ENCODE assay signal across 42 cellular contexts in genomic region chr1:182965861-182966260, GRCh38. TPM values are rescaled to one million over a fixed set of nuclear protein-coding genes. Genes with fewer than 3 reads are reported as not detected.
"Had no signal": no experiment of that assay in that cellular context is flagged by ENCODE, and none has a peak within 500 bp of the region (broad histone marks: within the 10 kb centered on the region; RNA-seq: fewer than 3 reads in every experiment).

No MANE protein-coding gene starts in this region.

- H3K27ac Mint-ChIP-seq: activated naive CD4-positive, alpha-beta T cell treated with anti-CD3 and anti-CD28 coated beads for 36 hours; activated naive CD4-positive, alpha-beta T cell treated with anti-CD3 and anti-CD28 coated beads, Interleukin-2, amount 10 ng/mL, durations not matched to agents 7 days and 5 days; activated naive CD4-positive, alpha-beta T cell treated with anti-CD3 and anti-CD28 coated beads, Interleukin-2, amount 50 U/mL, for 24 hours; activated naive CD4-positive, alpha-beta T cell treated with anti-CD3 and anti-CD28 coated beads, Interleukin-2, amount 50 U/mL, for 72 hours; activated naive CD8-positive, alpha-beta T cell; activated naive CD8-positive, alpha-beta T cell treated with anti-CD3 and anti-CD28 coated beads for 36 hours; activated naive CD8-positive, alpha-beta T cell treated with anti-CD3 and anti-CD28 coated beads, Interleukin-2, amount 10 ng/mL, durations not matched to agents 7 days and 5 days; activated naive CD8-positive, alpha-beta T cell treated with anti-CD3 and anti-CD28 coated beads, Interleukin-2, amount 50 U/mL, for 24 hours; activated T-cell treated with anti-CD3 and anti-CD28 coated beads, Interleukin-2, amount 50 U/mL, for 24 hours; activated T-cell treated with anti-CD3 and anti-CD28 coated beads, Interleukin-2, amount 50 U/mL, for 72 hours; activated T-helper 1 cell treated with anti-CD3 and anti-CD28 coated beads, Interleukin-12 subunit alpha, Interleukin-12 subunit beta, Interleukin-2, Interleukin-4 antibody, amounts not matched to agents 30 ng/mL and 10 ng/mL and 1 ng/mL, durations not matched to agents 14 hours and 24 hours and 36 hours; activated T-helper 17 cell treated with anti-CD3 and anti-CD28 coated beads, Interleukin-2, amount 50 U/mL, for 72 hours; activated T-helper 2 cell treated with anti-CD3 and anti-CD28 coated beads, Interferon-gamma antibody, Interleukin-2, Interleukin-4, amounts not matched to agents 10 μg/mL and 5 μg/mL and 100 μg/mL, durations not matched to agents 14 hours and 24 hours and 36 hours had no signal

- H3K4me3 ChIP-seq: adrenal gland, ascending aorta, body of pancreas, breast epithelium, cardiac muscle cell had no signal

- H3K36me3 ChIP-seq: adrenal gland, ascending aorta, brain microvascular endothelial cell, breast epithelium, cardiac muscle cell had no signal

- ATAC-seq: activated naive CD4-positive, alpha-beta T cell treated with anti-CD3 and anti-CD28 coated beads, Interleukin-2, amount 50 U/mL, for 72 hours; activated naive CD8-positive, alpha-beta T cell treated with anti-CD3 and anti-CD28 coated beads, Interleukin-2, amount 50 U/mL, for 24 hours; activated T-cell treated with anti-CD3 and anti-CD28 coated beads, Interleukin-2, amount 50 U/mL, for 4 hours; activated T-cell treated with anti-CD3 and anti-CD28 coated beads, Interleukin-2, amount 50 U/mL, for 72 hours; activated T-helper 17 cell treated with anti-CD3 and anti-CD28 coated beads, Interleukin-2, amount 50 U/mL, for 72 hours; body of pancreas had no signal

- H3K9me3 Mint-ChIP-seq: activated naive CD4-positive, alpha-beta T cell treated with anti-CD3 and anti-CD28 coated beads for 36 hours; activated naive CD4-positive, alpha-beta T cell treated with anti-CD3 and anti-CD28 coated beads, Interleukin-2, amount 10 ng/mL, durations not matched to agents 7 days and 5 days; activated naive CD4-positive, alpha-beta T cell treated with anti-CD3 and anti-CD28 coated beads, Interleukin-2, amount 50 U/mL, for 24 hours; activated naive CD4-positive, alpha-beta T cell treated with anti-CD3 and anti-CD28 coated beads, Interleukin-2, amount 50 U/mL, for 72 hours; activated naive CD8-positive, alpha-beta T cell treated with anti-CD3 and anti-CD28 coated beads for 36 hours; activated naive CD8-positive, alpha-beta T cell treated with anti-CD3 and anti-CD28 coated beads, Interleukin-2, amount 10 ng/mL, durations not matched to agents 7 days and 5 days; activated naive CD8-positive, alpha-beta T cell treated with anti-CD3 and anti-CD28 coated beads, Interleukin-2, amount 50 U/mL, for 24 hours; activated T-cell treated with anti-CD3 and anti-CD28 coated beads, Interleukin-2, amount 50 U/mL, for 24 hours; activated T-cell treated with anti-CD3 and anti-CD28 coated beads, Interleukin-2, amount 50 U/mL, for 4 hours; activated T-cell treated with anti-CD3 and anti-CD28 coated beads, Interleukin-2, amount 50 U/mL, for 72 hours; activated T-helper 1 cell treated with anti-CD3 and anti-CD28 coated beads, Interleukin-12 subunit alpha, Interleukin-12 subunit beta, Interleukin-2, Interleukin-4 antibody, amounts not matched to agents 30 ng/mL and 10 ng/mL and 1 ng/mL, durations not matched to agents 14 hours and 24 hours and 36 hours; activated T-helper 17 cell treated with anti-CD3 and anti-CD28 coated beads, Interleukin-2, amount 50 U/mL, for 72 hours; activated T-helper 2 cell treated with anti-CD3 and anti-CD28 coated beads, Interferon-gamma antibody, Interleukin-2, Interleukin-4, amounts not matched to agents 10 μg/mL and 5 μg/mL and 100 μg/mL, durations not matched to agents 14 hours and 24 hours and 36 hours; brain; central memory CD8-positive, alpha-beta T cell had no signal

- H3K9me3 ChIP-seq: adrenal gland, ascending aorta, body of pancreas, breast epithelium had no signal

- H3K4me3 Mint-ChIP-seq: activated naive CD4-positive, alpha-beta T cell treated with anti-CD3 and anti-CD28 coated beads for 36 hours; activated naive CD4-positive, alpha-beta T cell treated with anti-CD3 and anti-CD28 coated beads, Interleukin-2, amount 10 ng/mL, durations not matched to agents 7 days and 5 days; activated naive CD4-positive, alpha-beta T cell treated with anti-CD3 and anti-CD28 coated beads, Interleukin-2, amount 50 U/mL, for 24 hours; activated naive CD8-positive, alpha-beta T cell; activated naive CD8-positive, alpha-beta T cell treated with anti-CD3 and anti-CD28 coated beads for 36 hours; activated naive CD8-positive, alpha-beta T cell treated with anti-CD3 and anti-CD28 coated beads, Interleukin-2, amount 10 ng/mL, durations not matched to agents 7 days and 5 days; activated naive CD8-positive, alpha-beta T cell treated with anti-CD3 and anti-CD28 coated beads, Interleukin-2, amount 50 U/mL, for 24 hours; activated T-cell treated with anti-CD3 and anti-CD28 coated beads, Interleukin-2, amount 50 U/mL, for 24 hours; activated T-cell treated with anti-CD3 and anti-CD28 coated beads, Interleukin-2, amount 50 U/mL, for 4 hours; activated T-cell treated with anti-CD3 and anti-CD28 coated beads, Interleukin-2, amount 50 U/mL, for 72 hours; activated T-helper 1 cell treated with anti-CD3 and anti-CD28 coated beads, Interleukin-12 subunit alpha, Interleukin-12 subunit beta, Interleukin-2, Interleukin-4 antibody, amounts not matched to agents 30 ng/mL and 10 ng/mL and 1 ng/mL, durations not matched to agents 14 hours and 24 hours and 36 hours; activated T-helper 17 cell treated with anti-CD3 and anti-CD28 coated beads, Interleukin-2, amount 50 U/mL, for 72 hours; brain; central memory CD8-positive, alpha-beta T cell had no signal

- H3K4me1 ChIP-seq: breast epithelium had no signal

- H3K27ac ChIP-seq: adrenal gland, ascending aorta, body of pancreas, brain microvascular endothelial cell, breast epithelium, cardiac muscle cell had no signal

- H3K4me1 Mint-ChIP-seq: activated naive CD4-positive, alpha-beta T cell treated with anti-CD3 and anti-CD28 coated beads, Interleukin-2, amount 10 ng/mL, durations not matched to agents 7 days and 5 days; activated T-helper 17 cell treated with anti-CD3 and anti-CD28 coated beads, Interleukin-2, amount 50 U/mL, for 72 hours; central memory CD8-positive, alpha-beta T cell had no signal

- FAIRE-seq: astrocyte, bronchial epithelial cell had no signal

- H3K27me3 ChIP-seq: adrenal gland, ascending aorta, body of pancreas, brain microvascular endothelial cell, breast epithelium, cardiac muscle cell had no signal

- H3K27me3 Mint-ChIP-seq: activated T-helper 17 cell treated with anti-CD3 and anti-CD28 coated beads, Interleukin-2, amount 50 U/mL, for 72 hours; brain had no signal

- H3K36me3 Mint-ChIP-seq: activated naive CD4-positive, alpha-beta T cell treated with anti-CD3 and anti-CD28 coated beads, Interleukin-2, amount 10 ng/mL, durations not matched to agents 7 days and 5 days; activated naive CD4-positive, alpha-beta T cell treated with anti-CD3 and anti-CD28 coated beads, Interleukin-2, amount 50 U/mL, for 24 hours; activated naive CD4-positive, alpha-beta T cell treated with anti-CD3 and anti-CD28 coated beads, Interleukin-2, amount 50 U/mL, for 72 hours; activated naive CD8-positive, alpha-beta T cell; activated naive CD8-positive, alpha-beta T cell treated with anti-CD3 and anti-CD28 coated beads for 36 hours; activated naive CD8-positive, alpha-beta T cell treated with anti-CD3 and anti-CD28 coated beads, Interleukin-2, amount 10 ng/mL, durations not matched to agents 7 days and 5 days; brain had no signal

- DNase-seq: activated effector memory CD4-positive, alpha-beta T cell treated with anti-CD3 and anti-CD28 coated beads, Interleukin-2, amount 50 U/mL, for 16 hours; activated effector memory CD4-positive, alpha-beta T cell treated with Interleukin-2 at 50 U/mL for 16 hours; activated gamma-delta T cell; activated gamma-delta T cell treated with Interleukin-2 at 50 U/mL for 16 hours; activated naive CD4-positive, alpha-beta T cell; activated naive CD4-positive, alpha-beta T cell treated with anti-CD3 and anti-CD28 coated beads for 36 hours; activated naive CD4-positive, alpha-beta T cell treated with anti-CD3 and anti-CD28 coated beads, Interleukin-2, amount 10 ng/mL, durations not matched to agents 7 days and 5 days; activated naive CD4-positive, alpha-beta T cell treated with anti-CD3 and anti-CD28 coated beads, Interleukin-2, amount 50 U/mL, for 16 hours; activated naive CD4-positive, alpha-beta T cell treated with Interleukin-2 at 50 U/mL for 16 hours; activated naive CD8-positive, alpha-beta T cell treated with anti-CD3 and anti-CD28 coated beads for 36 hours; activated naive CD8-positive, alpha-beta T cell treated with anti-CD3 and anti-CD28 coated beads, Interleukin-2, amount 10 ng/mL, durations not matched to agents 7 days and 5 days; activated naive CD8-positive, alpha-beta T cell treated with anti-CD3 and anti-CD28 coated beads, Interleukin-2, amount 50 U/mL, for 24 hours; activated T-cell treated with anti-CD3 and anti-CD28 coated beads, Interleukin-2, amount 50 U/mL, for 1 hour; activated T-cell treated with anti-CD3 and anti-CD28 coated beads, Interleukin-2, amount 50 U/mL, for 24 hours; activated T-cell treated with anti-CD3 and anti-CD28 coated beads, Interleukin-2, amount 50 U/mL, for 4 hours; activated T-cell treated with anti-CD3 and anti-CD28 coated beads, Interleukin-2, amount 50 U/mL, for 48 hours; activated T-cell treated with anti-CD3 and anti-CD28 coated beads, Interleukin-2, amount 50 U/mL, for 72 hours; adrenal gland; amniotic stem cell; amygdala; anterior cingulate cortex; aorta; body of pancreas; brain microvascular endothelial cell; caudate nucleus; central memory CD4-positive, alpha-beta T cell; cerebellar nuclear complex had no signal

RNA-seq across cellular contexts. Expression of gene SHCBP1L, which starts 12.9 kb away (rescaled TPM):
- total RNA-seq: activated naive CD4-positive, alpha-beta T cell treated with anti-CD3 and anti-CD28 coated beads for 36 hours; activated naive CD4-positive, alpha-beta T cell treated with anti-CD3 and anti-CD28 coated beads, Interleukin-2, amount 50 U/mL, for 72 hours; activated naive CD8-positive, alpha-beta T cell treated with anti-CD3 and anti-CD28 coated beads for 36 hours; activated naive CD8-positive, alpha-beta T cell treated with anti-CD3 and anti-CD28 coated beads, Interleukin-2, amount 10 ng/mL, durations not matched to agents 7 days and 5 days; activated T-cell treated with anti-CD3 and anti-CD28 coated beads, Interleukin-2, amount 50 U/mL, for 4 hours; activated T-cell treated with anti-CD3 and anti-CD28 coated beads, Interleukin-2, amount 50 U/mL, for 72 hours; activated T-helper 1 cell treated with anti-CD3 and anti-CD28 coated beads, Interleukin-12 subunit alpha, Interleukin-12 subunit beta, Interleukin-2, Interleukin-4 antibody, amounts not matched to agents 30 ng/mL and 10 ng/mL and 1 ng/mL, durations not matched to agents 14 hours and 24 hours and 36 hours; activated T-helper 17 cell treated with anti-CD3 and anti-CD28 coated beads, Interleukin-2, amount 50 U/mL, for 72 hours; activated T-helper 2 cell treated with anti-CD3 and anti-CD28 coated beads, Interferon-gamma antibody, Interleukin-2, Interleukin-4, amounts not matched to agents 10 μg/mL and 5 μg/mL and 100 μg/mL, durations not matched to agents 14 hours and 24 hours and 36 hours; adrenal gland; aorta; ascending aorta; astrocyte; body of pancreas; bronchial epithelial cell; cardiac muscle cell; cardiac septum; chondrocyte had no signal
- polyA plus RNA-seq: adrenal gland, aorta, cardiac muscle cell had no signal

RNA-seq across cellular contexts. Expression of gene LAMC1, which starts 57.4 kb away (rescaled TPM):
- total RNA-seq: activated naive CD4-positive, alpha-beta T cell treated with anti-CD3 and anti-CD28 coated beads, Interleukin-2, amount 50 U/mL, for 72 hours had no signal
